Comparison of ENCODE assay signal across 19 cellular contexts in the genomic region with DNA sequence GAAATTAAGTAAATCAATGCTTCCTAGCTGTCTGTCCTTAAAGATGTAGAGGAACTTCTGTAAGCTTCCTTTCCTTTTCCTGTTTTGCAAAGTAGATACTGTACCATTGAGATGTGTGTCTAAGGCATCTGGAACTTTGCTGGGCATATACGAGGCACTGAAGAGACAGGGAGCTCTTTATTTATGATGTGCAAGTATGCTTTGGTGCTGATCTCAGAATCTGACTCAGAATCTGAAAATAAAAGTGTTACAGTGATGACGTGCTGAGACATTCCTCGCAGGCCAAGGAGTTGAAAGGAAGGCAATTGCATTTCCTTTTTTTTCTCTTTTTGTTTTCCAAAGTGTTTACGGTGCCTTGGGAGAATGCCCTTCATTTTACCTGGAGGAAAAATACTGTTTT.
A peak's percentile ranks its signal among the peaks of the same experiment; 100 is the strongest.
DNase-seq lines count a peak whose midpoint lies in the region; ATAC-seq and TF ChIP-seq lines count a peak whose summit lies in the region.
"Had no signal": no experiment of that assay in that cellular context is flagged by ENCODE, and none has a peak within 500 bp of the region (broad histone marks: within the 10 kb centered on the region; RNA-seq: fewer than 3 reads in every experiment).

No MANE protein-coding gene starts in this region.

- no peak for ATAC-seq in PC-3
- ATAC-seq in HG03460 (IDR thresholded peaks at IDR 0.05; ENCODE audit: unreplicated experiment), result no peak
- ATAC-seq: activated T-helper 17 cell treated with anti-CD3 and anti-CD28 coated beads, Interleukin-2, amount 50 U/mL, for 72 hours; GM12878; HCT116; stimulated activated memory B cell treated with anti-CD40 and anti-IgM and Interleukin-4, amounts not matched to agents 10 μg/mL and 1 μg/mL and 100 μg/mL, for 72 hours; upper lobe of right lung had no signal

- no peaks in the 10 kb centered on the region for H3K4me1 ChIP-seq in PC-3 (ENCODE audit: insufficient read depth, low read length)
- no peaks in the 10 kb centered on the region for H3K4me1 ChIP-seq in testis
- H3K4me1 ChIP-seq: upper lobe of right lung had no signal

- no TSS peak for BruUV-seq in PC-3 (replicated peaks; lab: Mats Ljungman, UMichigan)

- H3K9me2 ChIP-seq in PC-3 (replicated peaks; ENCODE audit: low read length), result no peaks in the 10 kb centered on the region

- H3K4me2 ChIP-seq in PC-3 (ENCODE audit: low read length), result peak overlapping the region; percentile 43; the same call in 1 of the 2 replicates
- H3K4me2 ChIP-seq: PC-9 had no signal

- H3K9me3 ChIP-seq in PC-3 (ENCODE audit: low read length) (no peaks in the 10 kb centered on the region), testis (no peaks in the 10 kb centered on the region)
- H3K9me3 ChIP-seq: ascending aorta, upper lobe of right lung had no signal

- H3K9ac ChIP-seq in PC-3 (ENCODE audit: low read length), result no peak overlapping the region

- no peak for TF ChIP-seq POLR2A in testis (IDR thresholded peaks at IDR 0.05)

- H3K4me3 ChIP-seq in PC-3 (ENCODE audit: low read length) (no peak overlapping the region), epithelial cell of esophagus (ENCODE audit: low read length) (no peak overlapping the region), testis (no peak overlapping the region)
- H3K4me3 ChIP-seq: ascending aorta, GM12878, PC-9, skin epidermis, upper lobe of right lung had no signal

- no peaks in the 10 kb centered on the region for H4K20me1 ChIP-seq in PC-3 (ENCODE audit: low read length)

- POLR2A ChIA-PET in PC-3 (lab: Charles Lee; ENCODE audit: unreplicated experiment), result no interaction called here

- no peaks in the 10 kb centered on the region for H3K79me2 ChIP-seq in PC-3 (ENCODE audit: low read length)

- H3K36me3 ChIP-seq in PC-3 (ENCODE audit: low read depth, low read length), result no peaks in the 10 kb centered on the region
- H3K36me3 ChIP-seq in testis (ENCODE audit: low read depth, missing control alignments), result no peaks in the 10 kb centered on the region
- H3K36me3 ChIP-seq: ascending aorta, upper lobe of right lung had no signal

- H3K27me3 ChIP-seq in PC-3 (ENCODE audit: low read length) (peaks cover 2% of the 10 kb centered on the region; the same call in 1 of the 2 replicates), testis (no peaks in the 10 kb centered on the region)
- H3K27me3 ChIP-seq: ascending aorta, upper lobe of right lung had no signal

- CTCF ChIA-PET in PC-3 (lab: Charles Lee), result no interaction called here

- H3F3A ChIP-seq in PC-3 (ENCODE audit: low read length, unreplicated experiment), result no peaks in the 10 kb centered on the region

- TF ChIP-seq CTCF in PC-3 (conservative IDR thresholded peaks at IDR 0.05; ENCODE audit: low read depth, low read length) (no peak), epithelial cell of esophagus (IDR thresholded peaks at IDR 0.05; ENCODE audit: insufficient read depth, low read depth, low read length, missing control alignments) (no peak), testis (IDR thresholded peaks at IDR 0.05) (no peak)

- WGBS in testis, 2 donors, result 63 to 66% methylated on average over 4 of the region's 4 CpGs

- H2AFZ ChIP-seq in PC-3 (ENCODE audit: low read length), result no peak overlapping the region; the same call in 1 of the 2 replicates
- H2AFZ ChIP-seq: PC-9 had no signal

- intact Hi-C loops in PC-3 (cut with micrococcal nuclease) (no loop called here), testis (cut with DNase I; ENCODE audit: low total_unique reads) (no loop called here)

- H3K27ac ChIP-seq in PC-3 (ENCODE audit: low read length), result no peak overlapping the region
- H3K27ac ChIP-seq in testis, result no peak overlapping the region
- H3K27ac ChIP-seq: ascending aorta, PC-9, skin epidermis, upper lobe of right lung, VCaP had no signal

- peak; percentile 4 for DNase-seq in Daoy (ENCODE audit: low read depth)
- DNase-seq in PC-3, result peak; percentile 25
- DNase-seq in epithelial cell of esophagus (ENCODE audit: low read depth), result peak; percentile 61
- peak; percentile 15 for DNase-seq in non-pigmented ciliary epithelial cell (ENCODE audit: low read depth)
- DNase-seq in amygdala (lab: John Stamatoyannopoulos, UW), result no peak
- DNase-seq in testis, result no peak
- no peak for DNase-seq in hypothalamus (lab: John Stamatoyannopoulos, UW)
- DNase-seq: CD4-positive, alpha-beta T cell; KBM-7; PC-9; upper lobe of right lung had no signal

Comparison
In these comparisons a context has a peak if more than half of its experiments do, and no peak if none do; other contexts are left out.
1. DNase-seq: peak in Daoy (single experiment), PC-3 (single experiment), epithelial cell of esophagus (single experiment) and non-pigmented ciliary epithelial cell (single experiment); none in amygdala (0 of 56), testis (single experiment) and hypothalamus (0 of 51).